In genomic region chr16:17070882-17071592, GRCh38 we compare ENCODE assay signal across 8 cellular contexts.
DNase-seq lines count a peak whose midpoint lies in the region; ATAC-seq, FAIRE-seq and TF ChIP-seq lines count a peak whose summit lies in the region.

No MANE protein-coding gene starts in this region.

- WGBS in small intestine, 3 donors, result 7 to 20% (median 9%) methylated on average over 13 of the region's 16 CpGs

- peaks cover 19% of the 10 kb centered on the region for H3K4me1 Mint-ChIP-seq in activated CD4-positive, alpha-beta T cell treated with anti-CD3 and anti-CD28 coated beads for 36 hours

- CTCF ChIA-PET in activated CD4-positive, alpha-beta T cell treated with anti-CD3 and anti-CD28 coated beads for 36 hours (lab: Charles Lee), result interaction anchor here (0.7 kb wide), 1 partner anchor 113 kb away, joined by 3 read pairs; no protein-coding TSS in a partner anchor

- H3K27me3 ChIP-seq in duodenal mucosa (ENCODE audit: control insufficient read depth in 1 of 2, insufficient read depth in 2 of 2, low read length in 2 of 2) (no peaks in the 10 kb centered on the region), small intestine (ENCODE audit: control insufficient read depth in 2 of 2, insufficient read depth in 2 of 2, low read length in 2 of 2) (no peaks in the 10 kb centered on the region), vagina (no peaks in the 10 kb centered on the region)

- no peaks in the 10 kb centered on the region for H3K9me3 ChIP-seq in duodenal mucosa (ENCODE audit: control insufficient read depth in 1 of 2, low read length in 2 of 2)
- H3K9me3 ChIP-seq in small intestine (ENCODE audit: control insufficient read depth, low read depth), result no peaks in the 10 kb centered on the region
- no peaks in the 10 kb centered on the region for H3K9me3 ChIP-seq in vagina

- peak overlapping the region; percentile 58 to 68 for H3K4me3 ChIP-seq in duodenal mucosa (ENCODE audit: low read depth in 1 of 2, low read length in 2 of 2)
- H3K4me3 ChIP-seq in small intestine (ENCODE audit: low read depth in 1 of 2, low read length in 2 of 2), result no peak overlapping the region
- H3K4me3 ChIP-seq in vagina, result no peak overlapping the region

- H3K4me1 ChIP-seq in duodenal mucosa (ENCODE audit: control insufficient read depth in 1 of 2, insufficient read depth in 2 of 2, low read length in 2 of 2), result peaks cover 4 to 11% of the 10 kb centered on the region in 2 donors
- H3K4me1 ChIP-seq in small intestine (ENCODE audit: control insufficient read depth in 2 of 2, insufficient read depth in 1 of 2, low read depth in 1 of 2, low read length in 1 of 2), result no peaks in the 10 kb centered on the region
- H3K4me1 ChIP-seq in vagina, result peaks cover 14% of the 10 kb centered on the region

- H3K27ac ChIP-seq in duodenal mucosa (ENCODE audit: low read depth, low read length), result no peak overlapping the region
- H3K27ac ChIP-seq in small intestine (ENCODE audit: low read depth in 1 of 2, low read length in 1 of 2), result peak overlapping the region in 1 of 2 donors; percentile 61
- H3K27ac ChIP-seq in vagina, result no peak overlapping the region

- H3K4me3 Mint-ChIP-seq in activated CD4-positive, alpha-beta T cell treated with anti-CD3 and anti-CD28 coated beads for 36 hours, result peak overlapping the region; percentile 68

- H3K9me3 Mint-ChIP-seq in activated CD4-positive, alpha-beta T cell treated with anti-CD3 and anti-CD28 coated beads for 36 hours (ENCODE audit: low read depth), result no peaks in the 10 kb centered on the region

- no peaks in the 10 kb centered on the region for H3K36me3 Mint-ChIP-seq in activated CD4-positive, alpha-beta T cell treated with anti-CD3 and anti-CD28 coated beads for 36 hours (ENCODE audit: low read depth)

- DNase-seq in NCI-H1694 treated with DMSO at 0.1 percent for 48 hours (lab: John Stamatoyannopoulos, UW), result peak; percentile 4
- DNase-seq in activated CD4-positive, alpha-beta T cell treated with anti-CD3 and anti-CD28 coated beads for 36 hours, result peak; percentile 88
- peak; percentile 47 for DNase-seq in small intestine
- DNase-seq in HK-2 (ENCODE audit: unreplicated experiment), result no peak
- no peak for DNase-seq in vagina (ENCODE audit: extremely low spot score in 2 of 2)

- TF ChIP-seq CTCF in vagina (IDR thresholded peaks at IDR 0.05), result no peak

- H3K27me3 Mint-ChIP-seq in activated CD4-positive, alpha-beta T cell treated with anti-CD3 and anti-CD28 coated beads for 36 hours, result no peaks in the 10 kb centered on the region

- intact Hi-C loops in activated CD4-positive, alpha-beta T cell treated with anti-CD3 and anti-CD28 coated beads for 36 hours (cut with DNase I, micrococcal nuclease), result loop anchor here (1.0 to 5.0 kb wide), 4 partner anchors 44 to 1479 kb away; no protein-coding TSS in a partner anchor
- intact Hi-C loops in vagina (cut with DNase I), result no loop called here

- H3K9ac ChIP-seq in duodenal mucosa (ENCODE audit: low read depth in 1 of 2, low read length in 2 of 2), result no peak overlapping the region

- no peak for FAIRE-seq in small intestine (lab: Jason Lieb, UNC)

- peak; percentile 78 for ATAC-seq in GM18517 (IDR thresholded peaks at IDR 0.05; ENCODE audit: unreplicated experiment)
- ATAC-seq in HG02763 (IDR thresholded peaks at IDR 0.05; ENCODE audit: unreplicated experiment), result peak; percentile 77
- peak; percentile 85 for ATAC-seq in activated CD4-positive, alpha-beta T cell treated with anti-CD3 and anti-CD28 coated beads for 36 hours

- H3K27ac Mint-ChIP-seq in activated CD4-positive, alpha-beta T cell treated with anti-CD3 and anti-CD28 coated beads for 36 hours, result peak overlapping the region; percentile 72

- H3K36me3 ChIP-seq in duodenal mucosa (ENCODE audit: control insufficient read depth in 1 of 2, insufficient read depth in 2 of 2, low read length in 2 of 2) (no peaks in the 10 kb centered on the region), small intestine (ENCODE audit: control insufficient read depth in 2 of 2, insufficient read depth in 2 of 2, low read length in 2 of 2) (no peaks in the 10 kb centered on the region), vagina (no peaks in the 10 kb centered on the region)

- no peak for TF ChIP-seq POLR2A in vagina (IDR thresholded peaks at IDR 0.05)

- POLR2A ChIA-PET in activated CD4-positive, alpha-beta T cell treated with anti-CD3 and anti-CD28 coated beads for 36 hours (lab: Charles Lee), result no interaction called here

Comparison
In these comparisons a context has a peak if more than half of its experiments do, and no peak if none do; other contexts are left out.
1. DNase-seq: peak in NCI-H1694 treated with DMSO at 0.1 percent for 48 hours (single experiment), activated CD4-positive, alpha-beta T cell treated with anti-CD3 and anti-CD28 coated beads for 36 hours (single experiment) and small intestine (single experiment); none in HK-2 (single experiment) and vagina (0 of 2).
2. H3K4me3 ChIP-seq: peak in duodenal mucosa (2 of 2); none in small intestine (0 of 2) and vagina (0 of 2).
3. Peak in every context shown above with its lines, with median percentiles within 50 percentile points of each other: ATAC-seq.